Comparison of ENCODE assay signal across 18 cellular contexts in the genomic region with DNA sequence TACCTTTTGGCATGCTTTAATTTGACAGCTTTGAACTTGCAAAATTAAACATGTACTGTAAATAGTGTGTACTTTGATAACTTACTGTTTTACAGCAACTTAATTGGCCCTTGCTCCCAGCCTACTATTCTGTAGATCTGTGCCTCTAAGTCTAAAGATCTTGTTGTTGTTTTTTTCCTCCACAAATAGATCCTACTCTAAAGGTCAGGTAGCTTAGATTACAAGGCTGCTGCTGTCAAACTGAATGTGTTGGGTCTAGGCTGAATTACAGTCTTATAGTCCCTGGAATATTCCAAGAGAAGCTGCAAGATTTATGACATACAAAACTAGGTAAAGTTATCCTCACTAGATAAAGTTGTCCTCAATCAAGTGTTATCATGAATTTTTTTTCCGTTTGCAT. TPM values are rescaled to one million over a fixed set of nuclear protein-coding genes. Genes with fewer than 3 reads are reported as not detected.
DNase-seq lines count a peak whose midpoint lies in the region; ATAC-seq and TF ChIP-seq lines count a peak whose summit lies in the region.
"Had no signal": no experiment of that assay in that cellular context is flagged by ENCODE, and none has a peak within 500 bp of the region (broad histone marks: within the 10 kb centered on the region; RNA-seq: fewer than 3 reads in every experiment).

No MANE protein-coding gene starts in this region.

- H3K4me2 ChIP-seq in smooth muscle cell = no peak overlapping the region

- WGBS in smooth muscle cell (ENCODE audit: low lambda C conversion rate) = 58% methylated on average over 1 of the region's 1 CpG

- no peaks in the 10 kb centered on the region for H3K9me3 ChIP-seq in gastrocnemius medialis
- no peaks in the 10 kb centered on the region for H3K9me3 ChIP-seq in smooth muscle cell (replicated peaks; ENCODE audit: low read depth)
- no peaks in the 10 kb centered on the region for H3K9me3 ChIP-seq in naive thymus-derived CD4-positive, alpha-beta T cell (ENCODE audit: control insufficient read depth in 2 of 3, low read length in 3 of 3)

- no peaks in the 10 kb centered on the region for H3K27me3 Mint-ChIP-seq in naive thymus-derived CD4-positive, alpha-beta T cell
- H3K27me3 Mint-ChIP-seq: CD4-positive, alpha-beta memory T cell had no signal

- no peaks in the 10 kb centered on the region for H3K36me3 ChIP-seq in ACC112 (ENCODE audit: insufficient read depth, low read length)
- no peaks in the 10 kb centered on the region for H3K36me3 ChIP-seq in gastrocnemius medialis
- H3K36me3 ChIP-seq in smooth muscle cell (ENCODE audit: low read depth) = no peaks in the 10 kb centered on the region
- no peaks in the 10 kb centered on the region for H3K36me3 ChIP-seq in naive thymus-derived CD4-positive, alpha-beta T cell (ENCODE audit: control insufficient read depth in 2 of 3, insufficient read depth in 3 of 3, low read length in 3 of 3)

- DNase-seq in left colon (no peak), gastrocnemius medialis (no peak), smooth muscle cell (lab: John Stamatoyannopoulos, UW; ENCODE audit: unreplicated experiment) (no peak), NCI-H226 (no peak)
- DNase-seq in naive thymus-derived CD4-positive, alpha-beta T cell = no peak
- DNase-seq: C1 segment of cervical spinal cord; Calu3; CD4-positive, alpha-beta memory T cell; COR-L47; DMS53; DMS79 treated with DMSO at 0.1 percent for 48 hours; GF-D8; H7; HCEC 1CT had no signal

- H3K9ac ChIP-seq in smooth muscle cell (ENCODE audit: low read depth) = no peak overlapping the region
- H3K9ac ChIP-seq: GM23248 had no signal

- intact Hi-C loops in left colon (cut with DNase I, micrococcal nuclease) = no loop called here
- intact Hi-C loops in gastrocnemius medialis (cut with DNase I; ENCODE audit: low total_unique reads) = no loop called here
- intact Hi-C loops in naive thymus-derived CD4-positive, alpha-beta T cell (cut with micrococcal nuclease) = no loop called here

- H3K27me3 ChIP-seq in ACC112 (ENCODE audit: insufficient read depth, low read length) (no peaks in the 10 kb centered on the region), gastrocnemius medialis (no peaks in the 10 kb centered on the region), smooth muscle cell (ENCODE audit: low read depth) (no peaks in the 10 kb centered on the region)
- no peaks in the 10 kb centered on the region for H3K27me3 ChIP-seq in naive thymus-derived CD4-positive, alpha-beta T cell (ENCODE audit: control insufficient read depth in 2 of 2, insufficient read depth in 2 of 2, low read length in 2 of 2)

- no peak overlapping the region for H3K4me3 ChIP-seq in ACC112 (ENCODE audit: low read depth, low read length)
- H3K4me3 ChIP-seq in gastrocnemius medialis = no peak overlapping the region
- no peak overlapping the region for H3K4me3 ChIP-seq in smooth muscle cell
- H3K4me3 ChIP-seq in naive thymus-derived CD4-positive, alpha-beta T cell (ENCODE audit: low read length) = no peak overlapping the region
- H3K4me3 ChIP-seq: GM23248 had no signal

- in situ Hi-C loops in gastrocnemius medialis (cut with MboI; ENCODE audit: low sequenced_read_pairs in 4 of 4) = no loop called here

- peaks cover 13% of the 10 kb centered on the region for H3K4me1 ChIP-seq in ACC112 (ENCODE audit: control insufficient read depth, insufficient read depth, low read length, unreplicated experiment)
- peaks cover 39 to 44% of the 10 kb centered on the region in 2 donors for H3K4me1 ChIP-seq in gastrocnemius medialis
- H3K4me1 ChIP-seq in smooth muscle cell (ENCODE audit: low read depth) = no peaks in the 10 kb centered on the region
- no peaks in the 10 kb centered on the region for H3K4me1 ChIP-seq in naive thymus-derived CD4-positive, alpha-beta T cell (ENCODE audit: control insufficient read depth in 2 of 2, insufficient read depth in 2 of 2, low read length in 2 of 2)

- TF ChIP-seq CTCF in gastrocnemius medialis (IDR thresholded peaks at IDR 0.05 in 4 of 5, conservative IDR thresholded peaks at IDR 0.05 in 1 of 5) (no peak), smooth muscle cell (IDR thresholded peaks at IDR 0.05; ENCODE audit: borderline replicate concordance, insufficient read depth, poor library complexity, severe bottlenecking) (no peak)

- H3K4me1 Mint-ChIP-seq in naive thymus-derived CD4-positive, alpha-beta T cell = peaks cover 0 to 11% (median 3%) of the 10 kb centered on the region in 7 donors

- peaks cover 0 to 9% (median 0%) of the 10 kb centered on the region in 5 donors for H3K36me3 Mint-ChIP-seq in naive thymus-derived CD4-positive, alpha-beta T cell
- H3K36me3 Mint-ChIP-seq: CD4-positive, alpha-beta memory T cell had no signal

- no peak for TF ChIP-seq POLR2A in gastrocnemius medialis (IDR thresholded peaks at IDR 0.05)

- H3K79me2 ChIP-seq in ACC112 (ENCODE audit: control insufficient read depth, insufficient read depth, low read length, unreplicated experiment) = peaks cover 12% of the 10 kb centered on the region
- no peaks in the 10 kb centered on the region for H3K79me2 ChIP-seq in smooth muscle cell (ENCODE audit: low read depth)

- CTCF ChIA-PET in naive thymus-derived CD4-positive, alpha-beta T cell (lab: Charles Lee) = no interaction called here

- H3F3A ChIP-seq in smooth muscle cell (ENCODE audit: low read depth) = peaks cover 6% of the 10 kb centered on the region

- ATAC-seq in left colon (peak; percentile 60), gastrocnemius medialis (peak; percentile 91 to 93), GM18907 (IDR thresholded peaks at IDR 0.05; ENCODE audit: unreplicated experiment) (no peak)
- no peak for ATAC-seq in naive thymus-derived CD4-positive, alpha-beta T cell

- no peak overlapping the region for H3K27ac Mint-ChIP-seq in naive thymus-derived CD4-positive, alpha-beta T cell
- H3K27ac Mint-ChIP-seq: CD4-positive, alpha-beta memory T cell had no signal

- no peaks in the 10 kb centered on the region for H4K20me1 ChIP-seq in smooth muscle cell (ENCODE audit: low read depth)

- H3K9me3 Mint-ChIP-seq in naive thymus-derived CD4-positive, alpha-beta T cell = peaks cover 0 to 1% (median 0%) of the 10 kb centered on the region in 11 donors
- H3K9me3 Mint-ChIP-seq: CD4-positive, alpha-beta memory T cell had no signal

- no peak overlapping the region for H3K4me3 Mint-ChIP-seq in naive thymus-derived CD4-positive, alpha-beta T cell
- H3K4me3 Mint-ChIP-seq: CD4-positive, alpha-beta memory T cell had no signal

- H2AFZ ChIP-seq in ACC112 (ENCODE audit: low read length, unreplicated experiment) (no peak overlapping the region), smooth muscle cell (ENCODE audit: low read depth) (no peak overlapping the region)
- H2AFZ ChIP-seq: GM23248 had no signal

- POLR2A ChIA-PET in naive thymus-derived CD4-positive, alpha-beta T cell (lab: Charles Lee) = no interaction called here

- H3K27ac ChIP-seq in ACC112 (ENCODE audit: low read depth, low read length) (peak overlapping the region; percentile 78; the same call in 1 of the 2 replicates), gastrocnemius medialis (peak overlapping the region; percentile 54 to 84 (median 68)), smooth muscle cell (ENCODE audit: low read depth) (peak overlapping the region; percentile 87)
- H3K27ac ChIP-seq in naive thymus-derived CD4-positive, alpha-beta T cell (ENCODE audit: low read depth, low read length) = no peak overlapping the region
- H3K27ac ChIP-seq: 22Rv1 had no signal

RNA-seq across cellular contexts. Expression of gene DIAPH2, which starts 18.7 kb away (rescaled TPM):
- 10 to 100 TPM; 29.6 to 31.5 TPM for total RNA-seq in left colon
- total RNA-seq in gastrocnemius medialis = 10 to 100 TPM; 12.1 to 41.6 (median 29.1) TPM
- 19.9 and 25.7 TPM in 2 replicates for total RNA-seq in smooth muscle cell
- 12.8 and 13.8 TPM in 2 replicates for polyA plus RNA-seq in smooth muscle cell
- total RNA-seq in naive thymus-derived CD4-positive, alpha-beta T cell = 10 to 100 TPM in 2 of 5 experiments, 1 to 10 TPM in 3; 4.3 to 23.9 (median 7.6) TPM
- 1 to 10 TPM; 4.2 to 5.2 TPM for polyA plus RNA-seq in naive thymus-derived CD4-positive, alpha-beta T cell

Comparison
In these comparisons a context has a peak if more than half of its experiments do, and no peak if none do; other contexts are left out.
1. ATAC-seq: peak in left colon (single experiment) and gastrocnemius medialis (2 of 2); none in GM18907 (single experiment) and naive thymus-derived CD4-positive, alpha-beta T cell (single experiment).